ENCODE assay signal across 17 cellular contexts in the genomic region with DNA sequence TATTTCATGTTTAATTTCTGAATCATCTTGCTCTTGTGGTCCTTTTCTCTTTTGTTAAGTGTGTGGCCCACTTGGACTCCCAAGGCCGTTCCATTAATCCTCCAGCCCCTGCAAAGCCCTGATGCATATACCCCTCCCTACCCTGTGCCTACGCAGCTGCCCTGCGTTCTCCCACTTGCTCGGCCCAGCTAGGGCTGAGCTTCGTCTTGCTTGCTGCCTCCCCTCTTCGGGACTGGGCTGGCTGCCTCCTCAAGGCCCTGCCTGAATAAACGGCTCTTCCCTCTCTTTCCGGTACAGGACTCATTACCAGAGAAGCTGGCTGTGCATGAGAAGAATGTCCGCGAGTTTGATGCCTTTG. TPM values are rescaled to one million over a fixed set of nuclear protein-coding genes. Genes with fewer than 3 reads are reported as not detected.
DNase-seq lines count a peak whose midpoint lies in the region; ATAC-seq and TF ChIP-seq lines count a peak whose summit lies in the region.
"Had no signal": no experiment of that assay in that cellular context is flagged by ENCODE, and none has a peak within 500 bp of the region (broad histone marks: within the 10 kb centered on the region; RNA-seq: fewer than 3 reads in every experiment).

No MANE protein-coding gene starts in this region.

- WGBS in spleen, 5 donors: 82 to 91% (median 88%) methylated on average over 10 of the region's 10 CpGs

- peaks cover 25% of the 10 kb centered on the region for H3K36me3 Mint-ChIP-seq in activated CD4-positive, alpha-beta T cell treated with anti-CD3 and anti-CD28 coated beads for 36 hours (ENCODE audit: low read depth)
- H3K36me3 Mint-ChIP-seq in endothelial cell (ENCODE audit: low read depth, unreplicated experiment): peaks cover 35% of the 10 kb centered on the region
- H3K36me3 Mint-ChIP-seq in stimulated activated memory B cell treated with anti-CD40 and anti-IgM and Interleukin-4, amounts not matched to agents 10 μg/mL and 1 μg/mL and 100 μg/mL, for 72 hours: peaks cover 39% of the 10 kb centered on the region

- CTCF ChIA-PET in activated CD4-positive, alpha-beta T cell treated with anti-CD3 and anti-CD28 coated beads for 36 hours (lab: Charles Lee): interaction anchor here (1.1 to 1.8 kb wide), 4 partner anchors 11 to 320 kb away, joined by 3 to 4 read pairs (median 4); no protein-coding TSS in a partner anchor

- H3K36me3 ChIP-seq in SK-N-MC (ENCODE audit: insufficient read depth, low read length): peaks cover 47% of the 10 kb centered on the region
- H3K36me3 ChIP-seq in spleen: peaks cover 0 to 84% (median 68%) of the 10 kb centered on the region in 6 donors

- no peak for TF ChIP-seq POLR2A in spleen (IDR thresholded peaks at IDR 0.05)

- H3K4me3 ChIP-seq in SK-N-MC (no peak overlapping the region), spleen (peak overlapping the region in 1 of 8 donors; percentile 20)

- TF ChIP-seq CTCF in endothelial cell (IDR thresholded peaks at IDR 0.05; ENCODE audit: unreplicated experiment) (no peak), spleen (IDR thresholded peaks at IDR 0.05 in 8 of 11, conservative IDR thresholded peaks at IDR 0.05 in 3 of 11) (no peak)

- peaks cover 67% of the 10 kb centered on the region for H3K4me1 Mint-ChIP-seq in activated CD4-positive, alpha-beta T cell treated with anti-CD3 and anti-CD28 coated beads for 36 hours
- peaks cover 37% of the 10 kb centered on the region for H3K4me1 Mint-ChIP-seq in endothelial cell (ENCODE audit: unreplicated experiment)
- H3K4me1 Mint-ChIP-seq in stimulated activated memory B cell treated with anti-CD40 and anti-IgM and Interleukin-4, amounts not matched to agents 10 μg/mL and 1 μg/mL and 100 μg/mL, for 72 hours: peaks cover 25% of the 10 kb centered on the region

- no peak overlapping the region for H3K4me3 Mint-ChIP-seq in activated CD4-positive, alpha-beta T cell treated with anti-CD3 and anti-CD28 coated beads for 36 hours
- no peak overlapping the region for H3K4me3 Mint-ChIP-seq in endothelial cell (ENCODE audit: unreplicated experiment)
- H3K4me3 Mint-ChIP-seq in stimulated activated memory B cell treated with anti-CD40 and anti-IgM and Interleukin-4, amounts not matched to agents 10 μg/mL and 1 μg/mL and 100 μg/mL, for 72 hours: no peak overlapping the region
- H3K4me3 Mint-ChIP-seq: brain had no signal

- POLR2A ChIA-PET in activated CD4-positive, alpha-beta T cell treated with anti-CD3 and anti-CD28 coated beads for 36 hours (lab: Charles Lee): interaction anchor here (1.3 to 1.4 kb wide), 2 partner anchors 9 to 28 kb away, joined by 3 to 4 read pairs; partner anchors contain the start of gene ARHGAP1

- H3K9me3 ChIP-seq in SK-N-MC (ENCODE audit: low read depth, low read length) (no peaks in the 10 kb centered on the region), spleen (no peaks in the 10 kb centered on the region)

- peaks cover 40 to 97% (median 70%) of the 10 kb centered on the region in 6 donors for H3K4me1 ChIP-seq in spleen

- H3K9ac ChIP-seq in SK-N-MC (ENCODE audit: insufficient read length): no peak overlapping the region

- no peaks in the 10 kb centered on the region for H3K27me3 ChIP-seq in spleen (replicated peaks in 1 of 7)

- peak overlapping the region; percentile 92 for H3K27ac Mint-ChIP-seq in activated CD4-positive, alpha-beta T cell treated with anti-CD3 and anti-CD28 coated beads for 36 hours
- peak overlapping the region; percentile 64 for H3K27ac Mint-ChIP-seq in endothelial cell (ENCODE audit: unreplicated experiment)
- no peak overlapping the region for H3K27ac Mint-ChIP-seq in stimulated activated memory B cell treated with anti-CD40 and anti-IgM and Interleukin-4, amounts not matched to agents 10 μg/mL and 1 μg/mL and 100 μg/mL, for 72 hours

- H3K9me3 Mint-ChIP-seq in activated CD4-positive, alpha-beta T cell treated with anti-CD3 and anti-CD28 coated beads for 36 hours (ENCODE audit: low read depth): no peaks in the 10 kb centered on the region
- no peaks in the 10 kb centered on the region for H3K9me3 Mint-ChIP-seq in endothelial cell (ENCODE audit: unreplicated experiment)
- no peaks in the 10 kb centered on the region for H3K9me3 Mint-ChIP-seq in stimulated activated memory B cell treated with anti-CD40 and anti-IgM and Interleukin-4, amounts not matched to agents 10 μg/mL and 1 μg/mL and 100 μg/mL, for 72 hours
- H3K9me3 Mint-ChIP-seq: brain had no signal

- no peak for ATAC-seq in activated CD4-positive, alpha-beta T cell treated with anti-CD3 and anti-CD28 coated beads for 36 hours
- no peak for ATAC-seq in stimulated activated memory B cell treated with anti-CD40 and anti-IgM and Interleukin-4, amounts not matched to agents 10 μg/mL and 1 μg/mL and 100 μg/mL, for 72 hours
- ATAC-seq in GM21515 (IDR thresholded peaks at IDR 0.05; ENCODE audit: unreplicated experiment): no peak

- H3K27me3 Mint-ChIP-seq in activated CD4-positive, alpha-beta T cell treated with anti-CD3 and anti-CD28 coated beads for 36 hours: no peaks in the 10 kb centered on the region
- peaks cover 14% of the 10 kb centered on the region for H3K27me3 Mint-ChIP-seq in endothelial cell (ENCODE audit: unreplicated experiment)
- no peaks in the 10 kb centered on the region for H3K27me3 Mint-ChIP-seq in stimulated activated memory B cell treated with anti-CD40 and anti-IgM and Interleukin-4, amounts not matched to agents 10 μg/mL and 1 μg/mL and 100 μg/mL, for 72 hours
- H3K27me3 Mint-ChIP-seq: brain had no signal

- DNase-seq in activated CD4-positive, alpha-beta T cell treated with anti-CD3 and anti-CD28 coated beads for 36 hours: no peak
- DNase-seq in activated CD4-positive, alpha-beta T cell treated with anti-CD3 and anti-CD28 coated beads, Interleukin-2, amount 50 U/mL, for 4 hours: no peak
- DNase-seq in SK-N-MC (ENCODE audit: low read depth, low spot score): no peak
- DNase-seq in endothelial cell (ENCODE audit: low spot score): no peak
- no peak for DNase-seq in spleen
- no peak for DNase-seq in NCI-H526 treated with DMSO at 0.1 percent for 48 hours (lab: John Stamatoyannopoulos, UW)
- DNase-seq: activated T-cell treated with anti-CD3 and anti-CD28 coated beads, Interleukin-2, amount 50 U/mL, for 48 hours; COR-L47; NCI-H1048; NCI-H345; stimulated activated CD4-positive, alpha-beta T cell treated with anti-CD3 and anti-CD28 coated beads, Interleukin-2, amount 100 ng/mL, for 24 hours had no signal

- H3K27ac ChIP-seq in SK-N-MC: peak overlapping the region; percentile 87
- peak overlapping the region in 7 of 8 donors; percentile 66 to 90 (median 76) for H3K27ac ChIP-seq in spleen

- intact Hi-C loops in activated CD4-positive, alpha-beta T cell treated with anti-CD3 and anti-CD28 coated beads for 36 hours (cut with DNase I, micrococcal nuclease): loop anchor here in 1 of 2 experiments (1.0 kb wide), 1 partner anchor 28 kb away; the partner anchor contains the start of gene ARHGAP1
- intact Hi-C loops in spleen (cut with DNase I; ENCODE audit: low total_unique reads): no loop called here

RNA-seq across cellular contexts. Expression of gene ARHGAP1, which starts 28.5 kb away (rescaled TPM):
- 10 to 100 TPM; 40.2 to 50.0 TPM for total RNA-seq in activated CD4-positive, alpha-beta T cell treated with anti-CD3 and anti-CD28 coated beads for 36 hours
- 69.5 TPM for total RNA-seq in endothelial cell (ENCODE audit: unreplicated experiment)
- 100 to 1,000 TPM in 2 of 7 donors, 10 to 100 TPM in 5; 62.5 to 137 (median 88.7) TPM for total RNA-seq in spleen
- polyA plus RNA-seq in spleen: 10 to 100 TPM; 13.3 to 26.5 (median 15.5) TPM

RNA-seq across cellular contexts. Expression of gene ZNF408, which starts 28.9 kb away (rescaled TPM):
- total RNA-seq in activated CD4-positive, alpha-beta T cell treated with anti-CD3 and anti-CD28 coated beads for 36 hours: 1 to 10 TPM; 8.8 to 9.0 TPM
- total RNA-seq in endothelial cell (ENCODE audit: unreplicated experiment): 23.2 TPM
- 10 to 100 TPM in 5 of 7 donors, 1 to 10 TPM in 2; 6.9 to 17.4 (median 10.8) TPM for total RNA-seq in spleen
- polyA plus RNA-seq in spleen: 10 to 100 TPM in 1 of 3 donors, 1 to 10 TPM in 2; 4.7 to 10.2 (median 6.1) TPM

RNA-seq across cellular contexts. Expression of gene F2, which starts 47.1 kb away (rescaled TPM):
- total RNA-seq in activated CD4-positive, alpha-beta T cell treated with anti-CD3 and anti-CD28 coated beads for 36 hours: not detected
- total RNA-seq in endothelial cell (ENCODE audit: unreplicated experiment) (4.4 TPM), spleen (under 1 TPM in 2 of 7 donors, not detected in 5; 0.23 to 0.33 TPM)
- polyA plus RNA-seq in spleen: under 1 TPM in 1 of 3 donors, not detected in 2; 0.03 TPM
- total RNA-seq: A172, pulmonary artery endothelial cell had no signal
- polyA plus RNA-seq: keratinocyte had no signal

RNA-seq across cellular contexts. Expression of gene ATG13, which starts 54.6 kb away (rescaled TPM):
- total RNA-seq in activated CD4-positive, alpha-beta T cell treated with anti-CD3 and anti-CD28 coated beads for 36 hours: 10 to 100 TPM; 39.4 to 56.4 TPM
- total RNA-seq in endothelial cell (ENCODE audit: unreplicated experiment): 85.6 TPM
- 100 to 1,000 TPM in 2 of 7 donors, 10 to 100 TPM in 5; 65.4 to 111 (median 88.7) TPM for total RNA-seq in spleen
- polyA plus RNA-seq in spleen: 10 to 100 TPM; 14.9 to 33.9 (median 15.7) TPM

RNA-seq across cellular contexts. Expression of gene HARBI1, which starts 54.9 kb away (rescaled TPM):
- 1 to 10 TPM; 2.3 to 2.7 TPM for total RNA-seq in activated CD4-positive, alpha-beta T cell treated with anti-CD3 and anti-CD28 coated beads for 36 hours
- total RNA-seq in endothelial cell (ENCODE audit: unreplicated experiment) (6.1 TPM), spleen (1 to 10 TPM; 3.2 to 5.6 (median 4.4) TPM)
- 1 to 10 TPM; 1.4 to 3.4 (median 2.1) TPM for polyA plus RNA-seq in spleen
